ENCODE assay signal across 22 cellular contexts in genomic region chr7:79988642-79989041, GRCh38.
DNase-seq lines count a peak whose midpoint lies in the region; ATAC-seq, FAIRE-seq and TF ChIP-seq lines count a peak whose summit lies in the region.
"Had no signal": no experiment of that assay in that cellular context is flagged by ENCODE, and none has a peak within 500 bp of the region (broad histone marks: within the 10 kb centered on the region; RNA-seq: fewer than 3 reads in every experiment).

No MANE protein-coding gene starts in this region.

- no peak for FAIRE-seq in GM12891 (lab: Jason Lieb, UNC)
- FAIRE-seq: H54, islet of Langerhans had no signal

- no peak for TF ChIP-seq POLR2A in GM12891 (IDR thresholded peaks at IDR 0.05; ENCODE audit: low read depth, low read length)

- ATAC-seq in HG03342 (IDR thresholded peaks at IDR 0.05; ENCODE audit: unreplicated experiment): no peak
- ATAC-seq: activated naive CD4-positive, alpha-beta T cell treated with anti-CD3 and anti-CD28 coated beads, Interleukin-2, amount 50 U/mL, for 72 hours; stimulated activated naive CD8-positive, alpha-beta T cell treated with anti-CD3 and anti-CD28 coated beads, Interleukin-15, amount 100 ng/mL, for 72 hours had no signal

- TF ChIP-seq CTCF in epithelial cell of esophagus (IDR thresholded peaks at IDR 0.05; ENCODE audit: insufficient read depth, low read depth, low read length, missing control alignments): no peak

- peak; percentile 56 for DNase-seq in EL
- peak; percentile 28 for DNase-seq in NCI-H226
- peak; percentile 75 for DNase-seq in epithelial cell of esophagus (ENCODE audit: low read depth)
- DNase-seq in myocyte (ENCODE audit: low read depth): peak; percentile 28
- DNase-seq in COLO668 (lab: John Stamatoyannopoulos, UW; ENCODE audit: unreplicated experiment): no peak
- no peak for DNase-seq in GM12891 (ENCODE audit: insufficient read length, low spot score)
- DNase-seq in stimulated activated naive CD4-positive, alpha-beta T cell (lab: John Stamatoyannopoulos, UW): no peak
- DNase-seq: activated CD4-positive, CD25-positive, alpha-beta regulatory T cell treated with anti-CD3 and anti-CD28 coated beads, Interleukin-2, amount 50 U/mL, for 72 hours; activated CD8-positive, alpha-beta memory T cell treated with anti-CD3 and anti-CD28 coated beads for 24 hours; Caco-2; dorsolateral prefrontal cortex; naive B cell; NCI-H1436; NCI-H2171; NCI-H748 treated with DMSO at 0.1 percent for 48 hours; SJCRH30; stimulated activated naive CD8-positive, alpha-beta T cell treated with anti-CD3 and anti-CD28 coated beads, Interleukin-15, amount 100 ng/mL, for 72 hours had no signal

- H3K4me3 ChIP-seq in epithelial cell of esophagus (ENCODE audit: low read length): no peak overlapping the region
- H3K4me3 ChIP-seq: dorsolateral prefrontal cortex, hepatocyte, SJCRH30 had no signal

TF ChIP-seq in GM12891, 5 proteins besides CTCF, POLR2A, EP300 and RAD21:
- TF ChIP-seq POU2F2 (IDR thresholded peaks at IDR 0.05; ENCODE audit: low read depth, low read length) (no peak), TAF1 (IDR thresholded peaks at IDR 0.05; ENCODE audit: low read depth, low read length) (no peak), SPI1 (IDR thresholded peaks at IDR 0.05; ENCODE audit: low read depth, low read length) (no peak), PAX5 (IDR thresholded peaks at IDR 0.05; ENCODE audit: insufficient read depth, low read length, severe bottlenecking) (no peak), POLR2AphosphoS5 (IDR thresholded peaks at IDR 0.05; ENCODE audit: low read depth, low read length) (no peak)

Comparison
In these comparisons a context has a peak if more than half of its experiments do, and no peak if none do; other contexts are left out.
1. DNase-seq: peak in EL (single experiment), NCI-H226 (single experiment), epithelial cell of esophagus (single experiment) and myocyte (single experiment); none in COLO668 (single experiment), GM12891 (single experiment) and stimulated activated naive CD4-positive, alpha-beta T cell (0 of 6).